In the genomic region with DNA sequence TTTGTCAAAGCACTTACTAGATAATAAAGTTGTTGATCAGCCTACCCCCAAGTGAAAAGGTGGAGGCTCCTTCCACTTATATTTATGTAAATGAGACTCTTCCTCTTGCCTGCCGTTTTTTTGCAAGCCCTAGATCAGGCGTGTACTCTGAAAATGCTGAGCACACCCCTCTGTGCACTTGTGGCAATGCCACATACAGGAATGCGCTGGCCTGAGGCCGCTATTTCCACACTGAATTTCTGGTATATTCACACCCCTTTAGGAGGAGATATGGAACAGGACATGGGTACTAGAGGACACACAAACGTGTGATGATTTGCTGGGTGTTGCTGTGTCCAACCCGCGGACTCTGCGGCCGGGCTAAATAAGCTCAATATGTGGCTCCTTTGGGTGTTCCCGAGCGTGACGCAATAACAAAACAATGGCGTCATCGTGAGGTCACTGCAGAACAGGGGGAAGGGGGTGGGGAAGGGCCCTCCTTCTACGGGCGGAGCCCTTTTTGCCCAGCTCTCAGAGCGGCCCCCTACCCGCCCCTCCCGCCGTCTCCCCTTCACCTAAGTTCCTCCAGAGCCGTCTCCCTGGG, we compare ENCODE assay signal across 8 cellular contexts. TPM values are rescaled to one million over a fixed set of nuclear protein-coding genes. Genes with fewer than 3 reads are reported as not detected.
DNase-seq lines count a peak whose midpoint lies in the region; ATAC-seq, FAIRE-seq and TF ChIP-seq lines count a peak whose summit lies in the region.

No MANE protein-coding gene starts in this region.

- H3K4me3 ChIP-seq in PC-3 (ENCODE audit: low read length) (peak overlapping the region; percentile 86), gastrocnemius medialis (peak overlapping the region; percentile 81 to 96 (median 94))

- in situ Hi-C loops in gastrocnemius medialis (cut with MboI; ENCODE audit: low sequenced_read_pairs in 4 of 4): no loop called here

- H3K4me2 ChIP-seq in PC-3 (ENCODE audit: low read length): peak overlapping the region; percentile 97

- no peaks in the 10 kb centered on the region for H3K9me3 Mint-ChIP-seq in activated naive CD4-positive, alpha-beta T cell treated with anti-CD3 and anti-CD28 coated beads for 36 hours

- H3K27ac ChIP-seq in PC-3 (ENCODE audit: low read length): no peak overlapping the region
- peak overlapping the region; percentile 93 to 99 (median 98) for H3K27ac ChIP-seq in gastrocnemius medialis

- H3K27ac Mint-ChIP-seq in activated naive CD4-positive, alpha-beta T cell treated with anti-CD3 and anti-CD28 coated beads for 36 hours: peak overlapping the region; percentile 94

- intact Hi-C loops in Right ventricle myocardium inferior (cut with DNase I) (no loop called here), cardiac septum (cut with DNase I) (no loop called here), PC-3 (cut with micrococcal nuclease) (no loop called here), left cardiac atrium (cut with DNase I) (no loop called here), gastrocnemius medialis (cut with DNase I; ENCODE audit: low total_unique reads) (loop anchor here (2.0 kb wide), 1 partner anchor 221 kb away; a partner anchor contains a TSS)
- intact Hi-C loops in activated naive CD4-positive, alpha-beta T cell treated with anti-CD3 and anti-CD28 coated beads for 36 hours (cut with micrococcal nuclease): loop anchor here (1.0 to 5.0 kb wide), 3 partner anchors 8 to 502 kb away; a partner anchor contains a TSS

- no peaks in the 10 kb centered on the region for H4K20me1 ChIP-seq in PC-3 (ENCODE audit: low read length)

- peaks cover 46% of the 10 kb centered on the region for H3K4me1 Mint-ChIP-seq in activated naive CD4-positive, alpha-beta T cell treated with anti-CD3 and anti-CD28 coated beads for 36 hours (ENCODE audit: low read depth)

- H3K4me1 ChIP-seq in PC-3 (ENCODE audit: insufficient read depth, low read length): no peaks in the 10 kb centered on the region; the same call in 1 of the 2 replicates
- peaks cover 6 to 12% of the 10 kb centered on the region in 2 donors for H3K4me1 ChIP-seq in gastrocnemius medialis

- H3K79me2 ChIP-seq in PC-3 (ENCODE audit: low read length): peaks cover 3% of the 10 kb centered on the region; the same call in 1 of the 2 replicates

- peak overlapping the region; percentile 85 for H3K4me3 Mint-ChIP-seq in activated naive CD4-positive, alpha-beta T cell treated with anti-CD3 and anti-CD28 coated beads for 36 hours

- H3K27me3 ChIP-seq in PC-3 (ENCODE audit: low read length) (peaks cover 7% of the 10 kb centered on the region), gastrocnemius medialis (peaks cover 4 to 12% (median 10%) of the 10 kb centered on the region in 3 donors)

- H3K36me3 ChIP-seq in PC-3 (ENCODE audit: low read depth, low read length) (peaks cover 18% of the 10 kb centered on the region), gastrocnemius medialis (peaks cover 0 to 30% of the 10 kb centered on the region in 2 donors)

- H2AFZ ChIP-seq in PC-3 (ENCODE audit: low read length): peak overlapping the region; percentile 76; the same call in 1 of the 2 replicates

- H3F3A ChIP-seq in PC-3 (ENCODE audit: low read length, unreplicated experiment): peaks cover 4% of the 10 kb centered on the region

- peak overlapping the region; percentile 88; the same call in 1 of the 2 replicates for H3K9ac ChIP-seq in PC-3 (ENCODE audit: low read length)

- no peaks in the 10 kb centered on the region for H3K9me2 ChIP-seq in PC-3 (replicated peaks; ENCODE audit: low read length)

- TSS peak; percentile 22 for BruUV-seq in PC-3 (replicated peaks; lab: Mats Ljungman, UMichigan)

- peak; percentile 83 for DNase-seq in Right ventricle myocardium inferior (ENCODE audit: missing footprints)
- no peak for DNase-seq in cardiac septum (ENCODE audit: low spot score)
- no peak for DNase-seq in PC-3
- DNase-seq in activated naive CD4-positive, alpha-beta T cell treated with anti-CD3 and anti-CD28 coated beads for 36 hours: peak; percentile 91
- DNase-seq in left cardiac atrium: peak; percentile 82
- peak in 1 of 2 donors; percentile 68 for DNase-seq in gastrocnemius medialis
- DNase-seq in urothelium cell line (ENCODE audit: low spot score): no peak

- FAIRE-seq in urothelium cell line (lab: Jason Lieb, UNC): no peak

- peak; percentile 62 for ATAC-seq in Right ventricle myocardium inferior
- ATAC-seq in HG02884 (IDR thresholded peaks at IDR 0.05; ENCODE audit: unreplicated experiment): peak; percentile 33
- no peak; the same call in 1 of the 2 replicates for ATAC-seq in PC-3
- peak; percentile 68 for ATAC-seq in left cardiac atrium
- peak; percentile 7 to 66 for ATAC-seq in gastrocnemius medialis

- H3K9me3 ChIP-seq in PC-3 (ENCODE audit: low read length): no peaks in the 10 kb centered on the region
- H3K9me3 ChIP-seq in gastrocnemius medialis: no peaks in the 10 kb centered on the region

- TF ChIP-seq CTCF in PC-3 (conservative IDR thresholded peaks at IDR 0.05; ENCODE audit: low read depth, low read length) (no peak), gastrocnemius medialis (IDR thresholded peaks at IDR 0.05 in 4 of 5, conservative IDR thresholded peaks at IDR 0.05 in 1 of 5) (no peak)

- no peaks in the 10 kb centered on the region for H3K27me3 Mint-ChIP-seq in activated naive CD4-positive, alpha-beta T cell treated with anti-CD3 and anti-CD28 coated beads for 36 hours (ENCODE audit: low read depth)

- CTCF ChIA-PET in PC-3 (lab: Charles Lee): interaction anchor here (1.2 kb wide), 1 partner anchor 18 kb away, joined by 3 read pairs; no protein-coding TSS in a partner anchor
- CTCF ChIA-PET in activated naive CD4-positive, alpha-beta T cell treated with anti-CD3 and anti-CD28 coated beads for 36 hours (lab: Charles Lee): interaction anchor here (0.8 to 4.0 kb wide), 7 partner anchors 12 to 284 kb away, joined by 3 to 21 read pairs (median 6); a partner anchor contains a TSS

- peaks cover 30% of the 10 kb centered on the region for H3K36me3 Mint-ChIP-seq in activated naive CD4-positive, alpha-beta T cell treated with anti-CD3 and anti-CD28 coated beads for 36 hours (ENCODE audit: low read depth)

- POLR2A ChIA-PET in PC-3 (lab: Charles Lee; ENCODE audit: unreplicated experiment): interaction anchor here (0.5 to 0.6 kb wide), 3 partner anchors 10 to 219 kb away, joined by 3 to 5 read pairs (median 4); no protein-coding TSS in a partner anchor

- no peak for TF ChIP-seq POLR2A in gastrocnemius medialis (IDR thresholded peaks at IDR 0.05)

RNA-seq across cellular contexts. Expression of a gene that starts 0.6 kb away (rescaled TPM):
- total RNA-seq in Right ventricle myocardium inferior (27.9 TPM), cardiac septum (25.1 TPM), PC-3 (2014; rRNA removed) (18.9 and 20.3 TPM in 2 replicates), left cardiac atrium (10 to 100 TPM; 34.9 to 37.1 TPM), gastrocnemius medialis (10 to 100 TPM; 25.5 to 58.9 (median 32.2) TPM)
- 1 to 10 TPM; 6.4 to 7.7 TPM for total RNA-seq in activated naive CD4-positive, alpha-beta T cell treated with anti-CD3 and anti-CD28 coated beads for 36 hours

RNA-seq across cellular contexts. Expression of a gene that starts 5.7 kb away (rescaled TPM):
- 7.8 TPM for total RNA-seq in Right ventricle myocardium inferior
- 6.1 TPM for total RNA-seq in cardiac septum
- total RNA-seq in PC-3 (2014; rRNA removed): 0.23 and 0.40 TPM in 2 replicates
- 10 to 100 TPM; 26.7 to 28.0 TPM for total RNA-seq in activated naive CD4-positive, alpha-beta T cell treated with anti-CD3 and anti-CD28 coated beads for 36 hours
- total RNA-seq in left cardiac atrium: 1 to 10 TPM; 3.2 to 5.0 TPM
- total RNA-seq in gastrocnemius medialis: 1 to 10 TPM; 1.8 to 5.4 (median 3.7) TPM

RNA-seq across cellular contexts. Expression of a gene that starts 7.8 kb away (rescaled TPM):
- total RNA-seq in Right ventricle myocardium inferior (42.3 TPM), cardiac septum (46.3 TPM), PC-3 (2014; rRNA removed) (212 and 229 TPM in 2 replicates), left cardiac atrium (10 to 100 TPM; 45.2 to 62.0 TPM), gastrocnemius medialis (10 to 100 TPM; 39.7 to 55.5 (median 47.4) TPM)
- total RNA-seq in activated naive CD4-positive, alpha-beta T cell treated with anti-CD3 and anti-CD28 coated beads for 36 hours: 100 to 1,000 TPM; 194 to 202 TPM

RNA-seq across cellular contexts. Expression of a gene that starts 10.6 kb away (rescaled TPM):
- total RNA-seq in Right ventricle myocardium inferior (14.5 TPM), cardiac septum (13.1 TPM), PC-3 (2014; rRNA removed) (9.3 and 13.4 TPM in 2 replicates), left cardiac atrium (10 to 100 TPM; 11.7 to 15.0 TPM), gastrocnemius medialis (10 to 100 TPM in 1 of 4 donors, 1 to 10 TPM in 3; 4.8 to 11.3 (median 7.9) TPM)
- total RNA-seq in activated naive CD4-positive, alpha-beta T cell treated with anti-CD3 and anti-CD28 coated beads for 36 hours: 10 to 100 TPM; 10.4 to 10.8 TPM

RNA-seq across cellular contexts. Expression of a gene that starts 22.6 kb away (rescaled TPM):
- total RNA-seq in Right ventricle myocardium inferior: 0.49 TPM
- total RNA-seq in cardiac septum: 0.24 TPM
- total RNA-seq in PC-3 (2014; rRNA removed): 8.1 and 8.6 TPM in 2 replicates
- total RNA-seq in activated naive CD4-positive, alpha-beta T cell treated with anti-CD3 and anti-CD28 coated beads for 36 hours: 1 to 10 TPM; 5.4 to 6.1 TPM
- 1 to 10 TPM in 1 of 2 donors, under 1 TPM in 1; 0.44 to 1.5 TPM for total RNA-seq in left cardiac atrium
- not detected for total RNA-seq in gastrocnemius medialis

Comparison
In these comparisons a context has a peak if more than half of its experiments do, and no peak if none do; other contexts are left out.
1. DNase-seq: peak in Right ventricle myocardium inferior (single experiment), activated naive CD4-positive, alpha-beta T cell treated with anti-CD3 and anti-CD28 coated beads for 36 hours (single experiment) and left cardiac atrium (single experiment); none in cardiac septum (single experiment), PC-3 (single experiment) and urothelium cell line (single experiment).
2. intact Hi-C loops: an anchor here in activated naive CD4-positive, alpha-beta T cell treated with anti-CD3 and anti-CD28 coated beads for 36 hours (1.0 to 5.0 kb wide) and gastrocnemius medialis (2.0 kb wide); none called in Right ventricle myocardium inferior, cardiac septum, PC-3 and left cardiac atrium.